1 cellular context compared by ENCODE assay signal in the genomic region with DNA sequence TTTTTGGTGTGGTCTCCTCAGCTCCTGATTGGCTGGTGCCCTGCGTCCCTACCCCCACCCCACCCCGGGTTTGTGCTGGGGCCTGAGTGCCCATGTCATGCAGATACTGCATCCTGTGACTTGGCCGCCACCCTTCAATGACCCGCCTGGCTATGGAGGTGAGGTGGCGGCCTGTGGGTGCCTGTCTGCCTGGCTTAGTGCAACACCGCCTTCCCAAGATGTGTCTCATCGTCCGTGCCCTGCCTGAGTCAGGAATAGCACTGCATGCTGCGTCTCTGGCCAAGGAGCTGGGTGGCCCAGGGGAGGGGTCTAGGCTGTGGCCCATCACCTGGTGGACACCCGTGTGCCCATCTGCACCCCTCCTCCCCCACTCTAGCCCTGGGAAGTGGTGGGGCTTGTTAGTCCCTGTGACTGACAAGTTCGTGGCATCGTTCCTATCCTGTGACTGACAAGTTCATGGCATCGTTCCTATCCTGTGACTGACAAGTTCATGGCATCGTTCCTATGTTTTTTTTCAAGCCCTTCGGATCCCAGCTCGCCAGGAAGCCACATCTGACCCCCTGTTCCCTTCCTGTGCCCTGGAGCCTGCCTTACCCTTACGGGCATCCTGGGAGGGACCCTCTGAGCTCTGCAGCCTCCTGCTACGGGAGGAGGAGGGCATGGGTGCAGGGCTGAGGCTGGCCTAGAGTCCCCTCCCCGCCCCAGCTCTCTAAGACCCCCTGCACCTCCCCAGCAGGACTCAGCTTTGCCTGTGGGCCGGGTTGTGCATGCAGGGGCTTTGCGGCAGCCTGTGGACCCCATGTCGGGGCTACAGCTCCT.
TF ChIP-seq lines count a peak whose summit lies in the region.

No MANE protein-coding gene starts in this region.

TF ChIP-seq in A549, 52 proteins besides CTCF, POLR2A, EP300 and RAD21 (continued from another document):
- TF ChIP-seq KDM1A (IDR thresholded peaks at IDR 0.05; ENCODE audit: low read depth) (no peak), MYC (IDR thresholded peaks at IDR 0.05; ENCODE audit: borderline replicate concordance, low read length) (no peak)
- TF ChIP-seq, protein P1, sequence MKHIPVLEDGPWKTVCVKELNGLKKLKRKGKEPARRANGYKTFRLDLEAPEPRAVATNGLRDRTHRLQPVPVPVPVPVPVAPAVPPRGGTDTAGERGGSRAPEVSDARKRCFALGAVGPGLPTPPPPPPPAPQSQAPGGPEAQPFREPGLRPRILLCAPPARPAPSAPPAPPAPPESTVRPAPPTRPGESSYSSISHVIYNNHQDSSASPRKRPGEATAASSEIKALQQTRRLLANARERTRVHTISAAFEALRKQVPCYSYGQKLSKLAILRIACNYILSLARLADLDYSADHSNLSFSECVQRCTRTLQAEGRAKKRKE (CRISPR knock-in tag; IDR thresholded peaks at IDR 0.05; ENCODE audit: low read depth): no peak
TF ChIP-seq in A549: peak in this region for 0.
